8 cellular contexts compared by ENCODE assay signal in genomic region chr17:8118769-8119574, GRCh38. TPM values are rescaled to one million over a fixed set of nuclear protein-coding genes. Genes with fewer than 3 reads are reported as not detected.
A peak's percentile ranks its signal among the peaks of the same experiment; 100 is the strongest.
DNase-seq lines count a peak whose midpoint lies in the region; ATAC-seq and TF ChIP-seq lines count a peak whose summit lies in the region.

No MANE protein-coding gene starts in this region.

- H3K4me3 ChIP-seq in DND-41 (ENCODE audit: low read depth in 1 of 2, low read length in 2 of 2) (peak overlapping the region; percentile 83 to 98), HFF-Myc (replicated peaks; ENCODE audit: low read depth, low read length) (peak overlapping the region; percentile 64), ascending aorta (peak overlapping the region; percentile 53 to 65), right atrium auricular region (peak overlapping the region; percentile 42 to 65), psoas muscle (peak overlapping the region; percentile 77)

- ATAC-seq in DND-41 (ENCODE audit: insufficient read depth, low read depth) (peak; percentile 80), psoas muscle (peak; percentile 78 to 82 (median 79))

- peaks cover 16% of the 10 kb centered on the region; the same call in 1 of the 2 replicates for H4K20me1 ChIP-seq in DND-41 (ENCODE audit: insufficient read depth, low read length)

- peak overlapping the region; percentile 100 for H3K4me2 ChIP-seq in DND-41 (ENCODE audit: insufficient read depth, low read length)

- peak overlapping the region; percentile 96 for H2AFZ ChIP-seq in DND-41 (ENCODE audit: low read depth, low read length)

- peak; percentile 86 for TF ChIP-seq CTCF in DND-41 (IDR thresholded peaks at IDR 0.05; ENCODE audit: borderline replicate concordance, extremely low read depth, low read length, poor library complexity, severe bottlenecking)
- peak; percentile 88 for TF ChIP-seq CTCF in HFF-Myc (IDR thresholded peaks at IDR 0.05; ENCODE audit: low read depth, low read length, missing control alignments)
- peak; percentile 91 to 97 (median 92) for TF ChIP-seq CTCF in ascending aorta (IDR thresholded peaks at IDR 0.05)
- peak; percentile 84 to 95 for TF ChIP-seq CTCF in right atrium auricular region (IDR thresholded peaks at IDR 0.05)
- TF ChIP-seq CTCF in psoas muscle (IDR thresholded peaks at IDR 0.05): peak; percentile 88

- peak overlapping the region; percentile 76 for H3K9ac ChIP-seq in DND-41 (ENCODE audit: low read depth, low read length)

- intact Hi-C loops in ascending aorta (cut with DNase I): loop anchor here (1.0 to 5.0 kb wide), 6 partner anchors 25 to 262 kb away; partner anchors contain the start of genes CYB5D1, NAA38, RANGRF and TMEM88
- intact Hi-C loops in psoas muscle (cut with DNase I): loop anchor here (1.0 to 10.0 kb wide), 5 partner anchors 37 to 176 kb away; partner anchors contain the start of gene SLC25A35 (in 1 of the 2)

- no peaks in the 10 kb centered on the region for H3K79me2 ChIP-seq in DND-41 (ENCODE audit: insufficient read depth, low read length)

- no peaks in the 10 kb centered on the region for H3K9me3 ChIP-seq in DND-41 (ENCODE audit: insufficient read depth, low read length, severe bottlenecking)
- H3K9me3 ChIP-seq in ascending aorta: no peaks in the 10 kb centered on the region
- H3K9me3 ChIP-seq in right atrium auricular region: no peaks in the 10 kb centered on the region
- H3K9me3 ChIP-seq in psoas muscle: no peaks in the 10 kb centered on the region

- H3K36me3 ChIP-seq in DND-41 (ENCODE audit: insufficient read depth, low read length): no peaks in the 10 kb centered on the region
- no peaks in the 10 kb centered on the region for H3K36me3 ChIP-seq in ascending aorta
- no peaks in the 10 kb centered on the region for H3K36me3 ChIP-seq in right atrium auricular region
- H3K36me3 ChIP-seq in psoas muscle (ENCODE audit: insufficient read depth in 1 of 2, low read depth in 1 of 2): no peaks in the 10 kb centered on the region

- H3K27ac ChIP-seq in DND-41 (ENCODE audit: low read length) (peak overlapping the region; percentile 74), ascending aorta (peak overlapping the region; percentile 37 to 70), right atrium auricular region (peak overlapping the region; percentile 80 to 88), psoas muscle (peak overlapping the region; percentile 71)

- H3K4me1 ChIP-seq in DND-41 (ENCODE audit: insufficient read depth, low read length) (peaks cover 64% of the 10 kb centered on the region), ascending aorta (peaks cover 21 to 44% of the 10 kb centered on the region in 2 donors), right atrium auricular region (peaks cover 0 to 53% of the 10 kb centered on the region in 2 donors), psoas muscle (peaks cover 24% of the 10 kb centered on the region)

- DNase-seq in DND-41: peak; percentile 87
- no peak for DNase-seq in HFF-Myc (ENCODE audit: extremely low read depth, low read depth)
- DNase-seq in NCI-H146 (lab: John Stamatoyannopoulos, UW): peak; percentile 85
- peak; percentile 76 for DNase-seq in T-helper 9 cell
- DNase-seq in ascending aorta (ENCODE audit: low spot score in 2 of 2): peak; percentile 63 to 95
- peak; percentile 92 for DNase-seq in right atrium auricular region (ENCODE audit: low spot score)
- DNase-seq in psoas muscle: peak; percentile 90 to 94
- DNase-seq in ureter (ENCODE audit: low spot score): peak; percentile 88

- H3K27me3 ChIP-seq in DND-41 (ENCODE audit: insufficient read depth, low read length, poor library complexity) (peaks cover 65% of the 10 kb centered on the region), ascending aorta (no peaks in the 10 kb centered on the region), right atrium auricular region (no peaks in the 10 kb centered on the region), psoas muscle (ENCODE audit: insufficient read depth in 3 of 3, low read length in 2 of 3) (peaks cover 0 to 46% (median 12%) of the 10 kb centered on the region in 3 donors)

- WGBS in psoas muscle, 3 donors: 0 to 1% (median 0%) methylated on average over 38 of the region's 38 CpGs

RNA-seq across cellular contexts. Expression of gene ALOXE3, which starts 0.7 kb away (rescaled TPM):
- not detected for total RNA-seq in ascending aorta
- under 1 TPM in 1 of 2 donors, not detected in 1; 0.20 TPM for total RNA-seq in right atrium auricular region
- not detected for total RNA-seq in psoas muscle
- polyA plus RNA-seq in psoas muscle: under 1 TPM in 1 of 3 donors, not detected in 2; 0.42 TPM
- total RNA-seq in ureter: 0.44 TPM

RNA-seq across cellular contexts. Expression of gene HES7, which starts 4.9 kb away (rescaled TPM):
- not detected for total RNA-seq in ascending aorta
- total RNA-seq in right atrium auricular region: not detected
- total RNA-seq in psoas muscle: under 1 TPM in 1 of 4 donors, not detected in 3; 0.30 TPM
- polyA plus RNA-seq in psoas muscle: under 1 TPM in 1 of 3 donors, not detected in 2; 0.10 TPM
- not detected for total RNA-seq in ureter

RNA-seq across cellular contexts. Expression of gene ALOX12B, which starts 31.5 kb away (rescaled TPM):
- total RNA-seq in ascending aorta (not detected), right atrium auricular region (under 1 TPM in 1 of 2 donors, not detected in 1; 0.43 TPM), psoas muscle (not detected), ureter (0.62 TPM)
- not detected for polyA plus RNA-seq in psoas muscle

RNA-seq across cellular contexts. Expression of gene PER1, which starts 33.2 kb away (rescaled TPM):
- 178 TPM for total RNA-seq in ascending aorta
- total RNA-seq in right atrium auricular region: 10 to 100 TPM; 59.4 to 75.0 TPM
- 100 to 1,000 TPM in 3 of 4 donors, 10 to 100 TPM in 1; 48.9 to 278 (median 166) TPM for total RNA-seq in psoas muscle
- polyA plus RNA-seq in psoas muscle: 100 to 1,000 TPM; 133 to 173 (median 145) TPM
- total RNA-seq in ureter: 152 TPM

RNA-seq across cellular contexts. Expression of gene VAMP2, which starts 43.8 kb away (rescaled TPM):
- total RNA-seq in ascending aorta (28.3 TPM), right atrium auricular region (10 to 100 TPM; 27.4 to 39.7 TPM), psoas muscle (10 to 100 TPM; 39.7 to 59.2 (median 49.8) TPM), ureter (87.9 TPM)
- 10 to 100 TPM; 33.2 to 49.5 (median 35.2) TPM for polyA plus RNA-seq in psoas muscle
